Comparison of ENCODE assay signal across 9 cellular contexts in genomic region chr7:100965723-100966541, GRCh38. TPM values are rescaled to one million over a fixed set of nuclear protein-coding genes. Genes with fewer than 3 reads are reported as not detected.
DNase-seq lines count a peak whose midpoint lies in the region; ATAC-seq and TF ChIP-seq lines count a peak whose summit lies in the region.
"Had no signal": no experiment of that assay in that cellular context is flagged by ENCODE, and none has a peak within 500 bp of the region (broad histone marks: within the 10 kb centered on the region; RNA-seq: fewer than 3 reads in every experiment).

No MANE protein-coding gene starts in this region.

- H3K9ac ChIP-seq in ES-I3 (ENCODE audit: low read depth, low read length) (peak overlapping the region; percentile 55; the same call in 1 of the 2 replicates), stomach smooth muscle (ENCODE audit: low read length in 2 of 2) (no peak overlapping the region)

- peaks cover 13% of the 10 kb centered on the region for H3K4me1 Mint-ChIP-seq in activated CD8-positive, alpha-beta T cell treated with anti-CD3 and anti-CD28 coated beads for 36 hours (ENCODE audit: low read depth)
- H3K4me1 Mint-ChIP-seq in nephron, result peaks cover 9% of the 10 kb centered on the region

- ATAC-seq in activated CD8-positive, alpha-beta T cell treated with anti-CD3 and anti-CD28 coated beads for 36 hours, result peak; percentile 84
- ATAC-seq in GM21447 (IDR thresholded peaks at IDR 0.05; ENCODE audit: unreplicated experiment), result no peak

- CTCF ChIA-PET in activated CD8-positive, alpha-beta T cell treated with anti-CD3 and anti-CD28 coated beads for 36 hours (lab: Charles Lee), result interaction anchor here (0.7 to 1.1 kb wide), 4 partner anchors 26 to 112 kb away, joined by 3 to 4 read pairs (median 3); partner anchors contain the start of gene ACHE

- H3K27me3 ChIP-seq in HL-60 (ENCODE audit: insufficient read depth, poor library complexity, severe bottlenecking) (peaks cover 31% of the 10 kb centered on the region), esophagus squamous epithelium (peaks cover 10 to 93% (median 24%) of the 10 kb centered on the region in 4 donors), stomach smooth muscle (ENCODE audit: control insufficient read depth in 1 of 2, insufficient read depth in 2 of 2, low read length in 2 of 2) (peaks cover 60% of the 10 kb centered on the region in 2 donors)

- no peak overlapping the region for H3K27ac Mint-ChIP-seq in activated CD8-positive, alpha-beta T cell treated with anti-CD3 and anti-CD28 coated beads for 36 hours
- no peak overlapping the region for H3K27ac Mint-ChIP-seq in nephron

- H3K36me3 ChIP-seq in ES-I3 (ENCODE audit: insufficient read depth, low read length) (no peaks in the 10 kb centered on the region), esophagus squamous epithelium (no peaks in the 10 kb centered on the region), stomach smooth muscle (ENCODE audit: control insufficient read depth in 2 of 2, insufficient read depth in 2 of 2, low read length in 2 of 2) (no peaks in the 10 kb centered on the region)

- no peak for TF ChIP-seq POLR2A in esophagus squamous epithelium (IDR thresholded peaks at IDR 0.05)

- H3K4me1 ChIP-seq in ES-I3 (ENCODE audit: insufficient read depth, low read length) (peaks cover 11% of the 10 kb centered on the region; the same call in 1 of the 2 replicates), esophagus squamous epithelium (peaks cover 9 to 19% (median 17%) of the 10 kb centered on the region in 3 donors), stomach smooth muscle (ENCODE audit: control insufficient read depth, insufficient read depth, low read length) (peaks cover 19% of the 10 kb centered on the region)

- intact Hi-C loops in activated CD8-positive, alpha-beta T cell treated with anti-CD3 and anti-CD28 coated beads for 36 hours (cut with micrococcal nuclease), result loop anchor here (5.0 kb wide), 1 partner anchor 91 kb away; no protein-coding TSS in a partner anchor
- intact Hi-C loops in esophagus squamous epithelium (cut with DNase I), result no loop called here

- POLR2A ChIA-PET in activated CD8-positive, alpha-beta T cell treated with anti-CD3 and anti-CD28 coated beads for 36 hours (lab: Charles Lee), result no interaction called here

- H3K36me3 Mint-ChIP-seq in activated CD8-positive, alpha-beta T cell treated with anti-CD3 and anti-CD28 coated beads for 36 hours (ENCODE audit: low read depth), result no peaks in the 10 kb centered on the region
- H3K36me3 Mint-ChIP-seq in nephron (ENCODE audit: low read depth), result no peaks in the 10 kb centered on the region

- H3K4me3 Mint-ChIP-seq in activated CD8-positive, alpha-beta T cell treated with anti-CD3 and anti-CD28 coated beads for 36 hours, result peak overlapping the region; percentile 48
- peak overlapping the region; percentile 67 to 75 (median 71) for H3K4me3 Mint-ChIP-seq in nephron

- H3K4me3 ChIP-seq in HL-60 (replicated peaks; ENCODE audit: insufficient read depth, low read length) (peak overlapping the region; percentile 13; the same call in 1 of the 2 replicates), esophagus squamous epithelium (peak overlapping the region in 3 of 4 donors; percentile 4 to 48 (median 38)), stomach smooth muscle (ENCODE audit: low read length in 2 of 2) (peak overlapping the region; percentile 14 to 49)

- H3K9me3 ChIP-seq in ES-I3 (ENCODE audit: control insufficient read depth, insufficient read depth, low read length), result no peaks in the 10 kb centered on the region
- no peaks in the 10 kb centered on the region for H3K9me3 ChIP-seq in esophagus squamous epithelium
- H3K9me3 ChIP-seq in stomach smooth muscle (ENCODE audit: control insufficient read depth in 2 of 2, low read length in 2 of 2), result peaks cover 0 to 2% of the 10 kb centered on the region in 2 donors

- no peak overlapping the region for H3K27ac ChIP-seq in HL-60 (replicated peaks)
- H3K27ac ChIP-seq in esophagus squamous epithelium, result no peak overlapping the region
- H3K27ac ChIP-seq in stomach smooth muscle (ENCODE audit: low read length), result no peak overlapping the region

- H3K9me3 Mint-ChIP-seq in activated CD8-positive, alpha-beta T cell treated with anti-CD3 and anti-CD28 coated beads for 36 hours, result no peaks in the 10 kb centered on the region
- no peaks in the 10 kb centered on the region for H3K9me3 Mint-ChIP-seq in nephron

- TF ChIP-seq CTCF in HL-60 (IDR thresholded peaks at IDR 0.05; ENCODE audit: insufficient read depth, low read length), result peak; percentile 94
- peak; percentile 88 for TF ChIP-seq CTCF in activated CD8-positive, alpha-beta T cell treated with anti-CD3 and anti-CD28 coated beads for 36 hours (IDR thresholded peaks at IDR 0.05)
- peak in 5 of 6 experiments; percentile 60 to 84 (median 66) for TF ChIP-seq CTCF in esophagus squamous epithelium (IDR thresholded peaks at IDR 0.05)
- peak; percentile 82 to 88 (median 87) for TF ChIP-seq CTCF in nephron (IDR thresholded peaks at IDR 0.05; ENCODE audit: unreplicated experiment in 3 of 3)

- DNase-seq in HL-60 (ENCODE audit: low read depth in 1 of 2, low spot score in 1 of 2) (peak; percentile 43 to 68), esophagus squamous epithelium (lab: John Stamatoyannopoulos, UW) (no peak), NCI-H1092 (lab: John Stamatoyannopoulos, UW) (no peak)
- peak; percentile 85 for DNase-seq in activated CD8-positive, alpha-beta T cell treated with anti-CD3 and anti-CD28 coated beads for 36 hours

- peaks cover 53% of the 10 kb centered on the region for H3K27me3 Mint-ChIP-seq in activated CD8-positive, alpha-beta T cell treated with anti-CD3 and anti-CD28 coated beads for 36 hours
- peaks cover 80% of the 10 kb centered on the region for H3K27me3 Mint-ChIP-seq in nephron (ENCODE audit: low read depth)

- 4% methylated on average over 9 to 18 of the region's 58 CpGs for WGBS in esophagus squamous epithelium, 2 donors

RNA-seq across cellular contexts. Expression of gene MUC12, which starts 3.4 kb away (rescaled TPM):
- total RNA-seq in activated CD8-positive, alpha-beta T cell treated with anti-CD3 and anti-CD28 coated beads for 36 hours, result under 1 TPM in 1 of 2 experiments, not detected in 1; 0.54 TPM
- total RNA-seq in esophagus squamous epithelium, result under 1 TPM in 1 of 4 donors, not detected in 3; 0.11 TPM
- total RNA-seq: T-helper 1 cell treated with Interleukin-12 subunit alpha and Interleukin-12 subunit beta and Interleukin-4 antibody, amounts not matched to agents 30 ng/mL and 1 ng/mL, for 36 hours had no signal

RNA-seq across cellular contexts. Expression of gene MUC3A, which starts 16.6 kb away (rescaled TPM):
- not detected for total RNA-seq in activated CD8-positive, alpha-beta T cell treated with anti-CD3 and anti-CD28 coated beads for 36 hours
- total RNA-seq in esophagus squamous epithelium, result under 1 TPM in 1 of 4 donors, not detected in 3; under 0.01 TPM
- total RNA-seq: T-helper 1 cell treated with Interleukin-12 subunit alpha and Interleukin-12 subunit beta and Interleukin-4 antibody, amounts not matched to agents 30 ng/mL and 1 ng/mL, for 36 hours had no signal

RNA-seq across cellular contexts. Expression of gene MUC17, which starts 53.9 kb away (rescaled TPM):
- total RNA-seq in activated CD8-positive, alpha-beta T cell treated with anti-CD3 and anti-CD28 coated beads for 36 hours, result not detected
- total RNA-seq in esophagus squamous epithelium, result not detected
- total RNA-seq: T-helper 1 cell treated with Interleukin-12 subunit alpha and Interleukin-12 subunit beta and Interleukin-4 antibody, amounts not matched to agents 30 ng/mL and 1 ng/mL, for 36 hours had no signal

Comparison
In these comparisons a context has a peak if more than half of its experiments do, and no peak if none do; other contexts are left out.
1. DNase-seq: peak in HL-60 (2 of 2) and activated CD8-positive, alpha-beta T cell treated with anti-CD3 and anti-CD28 coated beads for 36 hours (single experiment); none in esophagus squamous epithelium (single experiment) and NCI-H1092 (single experiment).
2. Peak in every context shown above with its lines, with median percentiles within 50 percentile points of each other: H3K4me3 ChIP-seq and CTCF ChIP-seq.